ENCODE assay signal across 14 cellular contexts in genomic region chr1:70364439-70364838, GRCh38. TPM values are rescaled to one million over a fixed set of nuclear protein-coding genes. Genes with fewer than 3 reads are reported as not detected.
DNase-seq lines count a peak whose midpoint lies in the region; ATAC-seq lines count a peak whose summit lies in the region.
"Had no signal": no experiment of that assay in that cellular context is flagged by ENCODE, and none has a peak within 500 bp of the region (broad histone marks: within the 10 kb centered on the region; RNA-seq: fewer than 3 reads in every experiment).

No MANE protein-coding gene starts in this region.

- H3K4ac ChIP-seq in mesendoderm (ENCODE audit: low read depth, low read length), result no peak overlapping the region

- peak overlapping the region; percentile 76 for H4K8ac ChIP-seq in mesendoderm (ENCODE audit: low read depth, low read length)

- no peak overlapping the region for H2BK120ac ChIP-seq in mesendoderm (ENCODE audit: low read depth, low read length)

- H2AK5ac ChIP-seq in mesendoderm (ENCODE audit: low read length), result no peak overlapping the region

- H3K36me3 ChIP-seq in mesendoderm (ENCODE audit: control insufficient read depth, insufficient read depth, low read length), result no peaks in the 10 kb centered on the region

- H3K9ac ChIP-seq in mesendoderm (ENCODE audit: low read length), result no peak overlapping the region
- H3K9ac ChIP-seq: GM23248 had no signal

- no CpG with 5 or more reads among the region's 3 CpGs for whole genome bisulfite sequencing in mesendoderm (ENCODE audit: extremely low coverage, insufficient coverage, low lambda C conversion rate)

- H3K56ac ChIP-seq in mesendoderm (ENCODE audit: low read length), result no peak overlapping the region

- peaks cover 4% of the 10 kb centered on the region for H3K4me1 ChIP-seq in mesendoderm (ENCODE audit: control insufficient read depth, low read depth, low read length)

- H3K27ac ChIP-seq in mesendoderm (ENCODE audit: low read depth, low read length), result no peak overlapping the region
- H3K27ac ChIP-seq in caudate nucleus (ENCODE audit: low read depth, low read length), result no peak overlapping the region
- H3K27ac ChIP-seq: C4-2B, GM23248, HL-60 had no signal

- H3K27me3 ChIP-seq in mesendoderm (ENCODE audit: insufficient read depth, low read length, poor library complexity), result no peaks in the 10 kb centered on the region

- H3K79me1 ChIP-seq in mesendoderm (ENCODE audit: low read length), result no peaks in the 10 kb centered on the region

- H3K79me2 ChIP-seq in mesendoderm (ENCODE audit: control insufficient read depth, insufficient read depth, low read length), result no peaks in the 10 kb centered on the region

- no peak overlapping the region for H3K4me2 ChIP-seq in mesendoderm (ENCODE audit: low read length)

- H3K23ac ChIP-seq in mesendoderm (ENCODE audit: low read length), result no peak overlapping the region

- no peak overlapping the region for H4K5ac ChIP-seq in mesendoderm (ENCODE audit: low read length)

- H3K4me3 ChIP-seq in mesendoderm (ENCODE audit: low read length), result no peak overlapping the region
- H3K4me3 ChIP-seq: GM23248 had no signal

- ATAC-seq in GM18907 (IDR thresholded peaks at IDR 0.05; ENCODE audit: unreplicated experiment) (peak; percentile 77), GM19467 (IDR thresholded peaks at IDR 0.05; ENCODE audit: unreplicated experiment) (peak; percentile 56), HG03097 (IDR thresholded peaks at IDR 0.05; ENCODE audit: low FRiP score, unreplicated experiment) (peak; percentile 65), GM18873 (IDR thresholded peaks at IDR 0.05; ENCODE audit: low FRiP score, unreplicated experiment) (no peak)
- ATAC-seq: HCT116 had no signal

- peak overlapping the region; percentile 74 for H2BK15ac ChIP-seq in mesendoderm (replicated peaks; ENCODE audit: low read depth)

- H2BK5ac ChIP-seq in mesendoderm (ENCODE audit: low read length), result no peak overlapping the region

- DNase-seq in mesendoderm (no peak), caudate nucleus (lab: John Stamatoyannopoulos, UW) (no peak)
- no peak for DNase-seq in stimulated activated CD4-positive, alpha-beta T cell treated with anti-CD3 and anti-CD28 coated beads, Interleukin-4, amount 100 ng/mL, for 4 hours
- DNase-seq: ACHN; CD4-positive, alpha-beta memory T cell; DMS79; GM23248 had no signal

- H3K18ac ChIP-seq in mesendoderm (ENCODE audit: low read length), result peak overlapping the region; percentile 30

RNA-seq across cellular contexts. Expression of gene ANKRD13C, which starts 9.9 kb away (rescaled TPM):
- 19.4 TPM for polyA plus RNA-seq in mesendoderm (2013, experiment 1 of 2)
- polyA plus RNA-seq in mesendoderm (2013, experiment 2 of 2), result 18.5 TPM

RNA-seq across cellular contexts. Expression of gene CTH, which starts 46.6 kb away (rescaled TPM):
- polyA plus RNA-seq in mesendoderm (2013, experiment 1 of 2), result 18.5 TPM
- 20.1 TPM for polyA plus RNA-seq in mesendoderm (2013, experiment 2 of 2)
